Comparison of ENCODE assay signal across 16 cellular contexts in genomic region chr2:106565599-106565998, GRCh38.
DNase-seq lines count a peak whose midpoint lies in the region; ATAC-seq, FAIRE-seq and TF ChIP-seq lines count a peak whose summit lies in the region.
"Had no signal": no experiment of that assay in that cellular context is flagged by ENCODE, and none has a peak within 500 bp of the region (broad histone marks: within the 10 kb centered on the region; RNA-seq: fewer than 3 reads in every experiment).

No MANE protein-coding gene starts in this region.

- DNase-seq in activated CD4-positive, alpha-beta memory T cell treated with anti-CD3 and anti-CD28 coated beads for 36 hours = no peak
- no peak for DNase-seq in activated CD4-positive, alpha-beta memory T cell treated with anti-CD3 and anti-CD28 coated beads, Interleukin-2, amount 10 ng/mL, durations not matched to agents 7 days and 5 days
- DNase-seq in A549 (ENCODE audit: low read depth in 1 of 2, low spot score in 1 of 2) (no peak), WERI-Rb-1 (no peak), mesenchymal stem cell (no peak), hepatic stellate cell (ENCODE audit: low spot score) (no peak), RCC 7860 (ENCODE audit: low spot score) (no peak), tibial nerve (ENCODE audit: low spot score in 2 of 2) (no peak)
- DNase-seq: DMS79, HCEC 1CT, Kasumi-1, NCI-H2171, NCI-H446 treated with DMSO at 0.1 percent for 48 hours, NCI-H774 had no signal

- no peak overlapping the region for H3K23ac ChIP-seq in mesenchymal stem cell (ENCODE audit: low read length in 2 of 2)

- no peak overlapping the region for H4K91ac ChIP-seq in mesenchymal stem cell (ENCODE audit: low read length)

- H3K18ac ChIP-seq in mesenchymal stem cell (ENCODE audit: low read depth in 1 of 2, low read length in 2 of 2) = no peak overlapping the region

- no peak overlapping the region for H2BK120ac ChIP-seq in mesenchymal stem cell (ENCODE audit: low read depth, low read length)

- POLR2A ChIA-PET in activated CD4-positive, alpha-beta memory T cell treated with anti-CD3 and anti-CD28 coated beads for 36 hours (lab: Charles Lee) = no interaction called here
- POLR2A ChIA-PET in activated CD4-positive, alpha-beta memory T cell treated with anti-CD3 and anti-CD28 coated beads, Interleukin-2, amount 10 ng/mL, durations not matched to agents 7 days and 5 days (lab: Charles Lee) = no interaction called here
- POLR2A ChIA-PET in A549 (lab: Yijun Ruan, JAX) = no interaction called here

- peak overlapping the region; percentile 35 for H3K9ac ChIP-seq in mesenchymal stem cell (ENCODE audit: low read length)

- peaks cover 3% of the 10 kb centered on the region; the same call in 1 of the 3 replicates for H3K4me1 ChIP-seq in A549
- peaks cover 2% of the 10 kb centered on the region for H3K4me1 ChIP-seq in mesenchymal stem cell (ENCODE audit: control insufficient read depth, insufficient read depth, low read depth, low read length)
- peaks cover 0 to 21% (median 0%) of the 10 kb centered on the region in 4 donors for H3K4me1 ChIP-seq in tibial nerve

- H3K36me3 ChIP-seq in WERI-Rb-1 (no peaks in the 10 kb centered on the region), mesenchymal stem cell (ENCODE audit: control insufficient read depth in 1 of 2, insufficient read depth in 2 of 2, low read depth in 1 of 2, low read length in 2 of 2) (peaks cover 0 to 3% of the 10 kb centered on the region in 2 experiments), tibial nerve (no peaks in the 10 kb centered on the region)

- no peak for ATAC-seq in A549
- ATAC-seq: GM12878 had no signal

- H3K27me3 ChIP-seq in WERI-Rb-1 (ENCODE audit: insufficient read depth, low read depth, severe bottlenecking) (no peaks in the 10 kb centered on the region), mesenchymal stem cell (ENCODE audit: control insufficient read depth in 1 of 2, insufficient read depth in 1 of 2, low read length in 2 of 2) (peaks cover 7 to 16% of the 10 kb centered on the region in 2 experiments), tibial nerve (no peaks in the 10 kb centered on the region)

- H4K8ac ChIP-seq in mesenchymal stem cell (ENCODE audit: low read length) = no peak overlapping the region

- no peak overlapping the region for H3K4ac ChIP-seq in mesenchymal stem cell (ENCODE audit: low read depth in 1 of 2, low read length in 2 of 2)

- H3K36me3 Mint-ChIP-seq in activated CD4-positive, alpha-beta memory T cell treated with anti-CD3 and anti-CD28 coated beads for 36 hours = no peaks in the 10 kb centered on the region
- no peaks in the 10 kb centered on the region for H3K36me3 Mint-ChIP-seq in activated CD4-positive, alpha-beta memory T cell treated with anti-CD3 and anti-CD28 coated beads, Interleukin-2, amount 10 ng/mL, durations not matched to agents 7 days and 5 days (ENCODE audit: low read depth)

- H2BK12ac ChIP-seq in mesenchymal stem cell (ENCODE audit: low read length in 2 of 2) = no peak overlapping the region

- CTCF ChIA-PET in activated CD4-positive, alpha-beta memory T cell treated with anti-CD3 and anti-CD28 coated beads for 36 hours (lab: Charles Lee) = interaction anchor here (1.5 to 2.6 kb wide), 2 partner anchors 13 to 17 kb away, joined by 3 to 10 read pairs; no protein-coding TSS in a partner anchor
- CTCF ChIA-PET in activated CD4-positive, alpha-beta memory T cell treated with anti-CD3 and anti-CD28 coated beads, Interleukin-2, amount 10 ng/mL, durations not matched to agents 7 days and 5 days (lab: Charles Lee) = interaction anchor here (0.9 to 1.0 kb wide), 2 partner anchors 9 to 17 kb away, joined by 3 read pairs; no protein-coding TSS in a partner anchor
- CTCF ChIA-PET in A549 (lab: Yijun Ruan, JAX) = interaction anchor here (2.9 kb wide), 1 partner anchor 17 kb away, joined by 22 read pairs; no protein-coding TSS in a partner anchor

- no peak for TF ChIP-seq RAD21 in A549 (conservative IDR thresholded peaks at IDR 0.05 in 1 of 2, IDR thresholded peaks at IDR 0.05 in 1 of 2)

- no peak for TF ChIP-seq EP300 in A549 (IDR thresholded peaks at IDR 0.05)
- TF ChIP-seq EP300 in tibial nerve (IDR thresholded peaks at IDR 0.05) = no peak

- TF ChIP-seq CTCF in A549 (IDR thresholded peaks at IDR 0.05) (no peak), WERI-Rb-1 (IDR thresholded peaks at IDR 0.05; ENCODE audit: low read depth, low read length) (no peak), tibial nerve (IDR thresholded peaks at IDR 0.05) (no peak)

- no peak overlapping the region for H3K4me3 ChIP-seq in A549
- H3K4me3 ChIP-seq in WERI-Rb-1 (ENCODE audit: low read depth, low read length) = no peak overlapping the region
- no peak overlapping the region for H3K4me3 ChIP-seq in mesenchymal stem cell (ENCODE audit: insufficient read depth in 1 of 2, low read depth in 1 of 2, low read length in 2 of 2)
- H3K4me3 ChIP-seq in tibial nerve = no peak overlapping the region
- H3K4me3 ChIP-seq: GM12878 had no signal

- no peaks in the 10 kb centered on the region for H3K9me3 Mint-ChIP-seq in activated CD4-positive, alpha-beta memory T cell treated with anti-CD3 and anti-CD28 coated beads for 36 hours
- no peaks in the 10 kb centered on the region for H3K9me3 Mint-ChIP-seq in activated CD4-positive, alpha-beta memory T cell treated with anti-CD3 and anti-CD28 coated beads, Interleukin-2, amount 10 ng/mL, durations not matched to agents 7 days and 5 days

- no peak overlapping the region for H2BK5ac ChIP-seq in mesenchymal stem cell (ENCODE audit: low read depth, low read length, poor library complexity, severe bottlenecking)

- H3K4me2 ChIP-seq in A549 = 0 out of 3 replicates have a peak overlapping the region, but pooled peaks have one; percentile 26
- H3K4me2 ChIP-seq in mesenchymal stem cell (ENCODE audit: low read length, poor library complexity, severe bottlenecking) = no peak overlapping the region

- no peak for TF ChIP-seq POLR2A in A549 (IDR thresholded peaks at IDR 0.05; ENCODE audit: low read length)
- TF ChIP-seq POLR2A in tibial nerve (IDR thresholded peaks at IDR 0.05) = no peak

- H3K9me3 ChIP-seq in A549 = no peaks in the 10 kb centered on the region
- H3K9me3 ChIP-seq in WERI-Rb-1 (ENCODE audit: severe bottlenecking) = no peaks in the 10 kb centered on the region
- no peaks in the 10 kb centered on the region for H3K9me3 ChIP-seq in mesenchymal stem cell (ENCODE audit: control insufficient read depth, low read length)
- no peaks in the 10 kb centered on the region for H3K9me3 ChIP-seq in tibial nerve

- no peak overlapping the region for H2BK15ac ChIP-seq in mesenchymal stem cell (ENCODE audit: low read depth, poor library complexity, severe bottlenecking)

- H2AFZ ChIP-seq in mesenchymal stem cell (ENCODE audit: low read depth, low read length) = no peak overlapping the region

- WGBS in A549 (ENCODE audit: missing lambda C conversion rate) = 44% methylated on average over 2 of the region's 2 CpGs
- WGBS in mesenchymal stem cell = 78% methylated on average over 1 of the region's 2 CpGs
- 77 to 81% methylated on average over 2 of the region's 2 CpGs for WGBS in tibial nerve, 2 donors

- peaks cover 15% of the 10 kb centered on the region for H3K4me1 Mint-ChIP-seq in activated CD4-positive, alpha-beta memory T cell treated with anti-CD3 and anti-CD28 coated beads for 36 hours (ENCODE audit: low read depth)
- peaks cover 2% of the 10 kb centered on the region for H3K4me1 Mint-ChIP-seq in activated CD4-positive, alpha-beta memory T cell treated with anti-CD3 and anti-CD28 coated beads, Interleukin-2, amount 10 ng/mL, durations not matched to agents 7 days and 5 days

- H3K27ac ChIP-seq in A549 = no peak overlapping the region
- peak overlapping the region; percentile 35; the same call in 1 of the 2 replicates for H3K27ac ChIP-seq in WERI-Rb-1
- no peak overlapping the region for H3K27ac ChIP-seq in mesenchymal stem cell (ENCODE audit: low read length, poor library complexity, severe bottlenecking)
- H3K27ac ChIP-seq in tibial nerve = no peak overlapping the region

- H3K27ac Mint-ChIP-seq in activated CD4-positive, alpha-beta memory T cell treated with anti-CD3 and anti-CD28 coated beads for 36 hours = peak overlapping the region; percentile 59
- no peak overlapping the region for H3K27ac Mint-ChIP-seq in activated CD4-positive, alpha-beta memory T cell treated with anti-CD3 and anti-CD28 coated beads, Interleukin-2, amount 10 ng/mL, durations not matched to agents 7 days and 5 days

- intact Hi-C loops in activated CD4-positive, alpha-beta memory T cell treated with anti-CD3 and anti-CD28 coated beads for 36 hours (cut with micrococcal nuclease) = loop anchor here (1.0 to 10.0 kb wide), 2 partner anchors 17 to 471 kb away; no protein-coding TSS in a partner anchor

- no peaks in the 10 kb centered on the region for H3K79me1 ChIP-seq in mesenchymal stem cell (replicated peaks; ENCODE audit: low read length, poor library complexity, severe bottlenecking)

- no peak overlapping the region for H3K4me3 Mint-ChIP-seq in activated CD4-positive, alpha-beta memory T cell treated with anti-CD3 and anti-CD28 coated beads for 36 hours
- H3K4me3 Mint-ChIP-seq in activated CD4-positive, alpha-beta memory T cell treated with anti-CD3 and anti-CD28 coated beads, Interleukin-2, amount 10 ng/mL, durations not matched to agents 7 days and 5 days = no peak overlapping the region

- peaks cover 14% of the 10 kb centered on the region for H3K27me3 Mint-ChIP-seq in activated CD4-positive, alpha-beta memory T cell treated with anti-CD3 and anti-CD28 coated beads for 36 hours
- H3K27me3 Mint-ChIP-seq in activated CD4-positive, alpha-beta memory T cell treated with anti-CD3 and anti-CD28 coated beads, Interleukin-2, amount 10 ng/mL, durations not matched to agents 7 days and 5 days = peaks cover 21% of the 10 kb centered on the region

- no peak overlapping the region for H2AK5ac ChIP-seq in mesenchymal stem cell (ENCODE audit: low read length, severe bottlenecking)

- H3K14ac ChIP-seq in mesenchymal stem cell (ENCODE audit: low read length in 2 of 2) = no peak overlapping the region

- FAIRE-seq in A549 (lab: Jason Lieb, UNC) (no peak), RCC 7860 (lab: Jason Lieb, UNC) (no peak)
- FAIRE-seq: GM12878, GM18507 had no signal

TF ChIP-seq in A549, 52 proteins besides CTCF, POLR2A, EP300 and RAD21:
- no peak for TF ChIP-seq E2F6 (IDR thresholded peaks at IDR 0.05; ENCODE audit: borderline replicate concordance, low read depth)
- TF ChIP-seq CHD2 (IDR thresholded peaks at IDR 0.05; ENCODE audit: low read length, partially characterized antibody) = no peak
- no peak for TF ChIP-seq HOXA7 (CRISPR knock-in tag; IDR thresholded peaks at IDR 0.05)
- TF ChIP-seq SREBF2 (IDR thresholded peaks at IDR 0.05) = no peak
- no peak for TF ChIP-seq HOXB5 (CRISPR knock-in tag; IDR thresholded peaks at IDR 0.05)
- no peak for TF ChIP-seq HEYL (CRISPR knock-in tag; IDR thresholded peaks at IDR 0.05)
